ENCODE assay signal across 9 cellular contexts in the genomic region with DNA sequence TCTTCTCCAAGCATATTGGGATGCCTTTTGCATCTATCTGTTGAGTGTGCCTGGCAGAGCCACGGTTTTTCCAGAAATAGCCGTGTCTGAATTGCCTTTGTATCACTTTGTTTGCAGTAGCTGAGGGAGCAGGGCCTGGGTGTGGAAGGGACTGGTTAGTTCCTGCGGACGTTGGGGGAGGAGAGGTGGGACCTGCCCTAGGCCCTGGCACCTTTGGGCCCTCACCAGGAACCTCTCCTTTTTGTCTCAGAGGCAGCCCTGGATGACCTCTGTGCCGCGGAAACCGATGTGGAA. TPM values are rescaled to one million over a fixed set of nuclear protein-coding genes. Genes with fewer than 3 reads are reported as not detected.
DNase-seq lines count a peak whose midpoint lies in the region; ATAC-seq and TF ChIP-seq lines count a peak whose summit lies in the region.
"Had no signal": no experiment of that assay in that cellular context is flagged by ENCODE, and none has a peak within 500 bp of the region (broad histone marks: within the 10 kb centered on the region; RNA-seq: fewer than 3 reads in every experiment).

No MANE protein-coding gene starts in this region.

- peak overlapping the region; percentile 88 for H3K9ac ChIP-seq in Loucy (ENCODE audit: low read depth, low read length, poor library complexity, severe bottlenecking)

- no peaks in the 10 kb centered on the region for H3K9me2 ChIP-seq in Loucy (replicated peaks; ENCODE audit: low read depth, low read length)

- H3K27me3 ChIP-seq in ACC112 (ENCODE audit: insufficient read depth, low read length) (no peaks in the 10 kb centered on the region), Loucy (ENCODE audit: insufficient read depth, low read length, poor library complexity, severe bottlenecking) (no peaks in the 10 kb centered on the region)

- no peak for ATAC-seq in natural killer cell treated with Interleukin-12 subunit alpha and Interleukin-12 subunit beta and Interleukin-15 and Interleukin-18, amount 100 ng/mL, for 72 hours
- ATAC-seq in HG02970 (IDR thresholded peaks at IDR 0.05; ENCODE audit: low FRiP score, unreplicated experiment), result no peak

- H3K4me1 Mint-ChIP-seq in natural killer cell treated with Interleukin-12 subunit alpha and Interleukin-12 subunit beta and Interleukin-15 and Interleukin-18, amount 100 ng/mL, for 72 hours (ENCODE audit: low read depth in 2 of 2), result peaks cover 38% of the 10 kb centered on the region in 2 donors

- DNase-seq in coronary artery (ENCODE audit: low spot score) (no peak), A172 (ENCODE audit: low spot score) (no peak), NCI-H2081 treated with DMSO at 0.1 percent for 48 hours (lab: John Stamatoyannopoulos, UW) (no peak)
- no peak for DNase-seq in natural killer cell treated with Interleukin-12 subunit alpha and Interleukin-12 subunit beta and Interleukin-15 and Interleukin-18, amount 100 ng/mL, for 72 hours (ENCODE audit: low spot score)
- DNase-seq in NK-92 treated with Interleukin-12 subunit alpha and Interleukin-12 subunit beta, amount 100 ng/mL, for 24 hours (lab: John Stamatoyannopoulos, UW), result no peak
- DNase-seq: stimulated activated CD4-positive, alpha-beta T cell treated with anti-CD3 and anti-CD28 coated beads, Interleukin-2, amount 100 ng/mL, for 48 hours had no signal

- H3K36me3 Mint-ChIP-seq in natural killer cell treated with Interleukin-12 subunit alpha and Interleukin-12 subunit beta and Interleukin-15 and Interleukin-18, amount 100 ng/mL, for 72 hours, result no peaks in the 10 kb centered on the region

- no peaks in the 10 kb centered on the region for H3K9me3 ChIP-seq in Loucy (ENCODE audit: insufficient read depth, low read depth, low read length)

- H3K27ac Mint-ChIP-seq in natural killer cell treated with Interleukin-12 subunit alpha and Interleukin-12 subunit beta and Interleukin-15 and Interleukin-18, amount 100 ng/mL, for 72 hours, result peak overlapping the region; percentile 96 to 100

- no peak overlapping the region for H2AFZ ChIP-seq in ACC112 (ENCODE audit: low read length, unreplicated experiment)
- no peak overlapping the region for H2AFZ ChIP-seq in Loucy (ENCODE audit: low read length)

- H3K4me2 ChIP-seq in Loucy (ENCODE audit: low read depth, low read length, poor library complexity, severe bottlenecking), result peak overlapping the region; percentile 92

- TF ChIP-seq CTCF in Loucy (conservative IDR thresholded peaks at IDR 0.05; ENCODE audit: low read length), result no peak
- TF ChIP-seq CTCF in coronary artery (IDR thresholded peaks at IDR 0.05), result no peak

- H3K36me3 ChIP-seq in ACC112 (ENCODE audit: insufficient read depth, low read length) (peaks cover 10% of the 10 kb centered on the region), Loucy (ENCODE audit: insufficient read depth, low read length) (peaks cover 18% of the 10 kb centered on the region; the same call in 1 of the 2 replicates)

- H3K9me3 Mint-ChIP-seq in natural killer cell treated with Interleukin-12 subunit alpha and Interleukin-12 subunit beta and Interleukin-15 and Interleukin-18, amount 100 ng/mL, for 72 hours, result no peaks in the 10 kb centered on the region

- H3K4me3 ChIP-seq in ACC112 (ENCODE audit: low read depth, low read length), result no peak overlapping the region
- no peak overlapping the region for H3K4me3 ChIP-seq in Loucy (ENCODE audit: low read length, poor library complexity, severe bottlenecking)
- H3K4me3 ChIP-seq in coronary artery, result no peak overlapping the region

- H3K27ac ChIP-seq in ACC112 (ENCODE audit: low read depth, low read length), result peak overlapping the region; percentile 97
- peak overlapping the region; percentile 96 to 100 for H3K27ac ChIP-seq in coronary artery

- H3K4me1 ChIP-seq in ACC112 (ENCODE audit: control insufficient read depth, insufficient read depth, low read length, unreplicated experiment) (peaks cover 44% of the 10 kb centered on the region), Loucy (ENCODE audit: insufficient read depth, low read length, poor library complexity, severe bottlenecking) (peaks cover 36% of the 10 kb centered on the region)

- H3F3A ChIP-seq in Loucy (ENCODE audit: low read depth), result no peaks in the 10 kb centered on the region

- H4K20me1 ChIP-seq in Loucy (ENCODE audit: insufficient read depth, low read length, poor library complexity, severe bottlenecking), result peaks cover 14% of the 10 kb centered on the region

- H3K79me2 ChIP-seq in ACC112 (ENCODE audit: control insufficient read depth, insufficient read depth, low read length, unreplicated experiment), result peaks cover 40% of the 10 kb centered on the region
- peaks cover 41% of the 10 kb centered on the region for H3K79me2 ChIP-seq in Loucy (ENCODE audit: insufficient read depth, low read length)

- no peaks in the 10 kb centered on the region for H3K27me3 Mint-ChIP-seq in natural killer cell treated with Interleukin-12 subunit alpha and Interleukin-12 subunit beta and Interleukin-15 and Interleukin-18, amount 100 ng/mL, for 72 hours

- H3K4me3 Mint-ChIP-seq in natural killer cell treated with Interleukin-12 subunit alpha and Interleukin-12 subunit beta and Interleukin-15 and Interleukin-18, amount 100 ng/mL, for 72 hours, result peak overlapping the region; percentile 92

RNA-seq across cellular contexts. Expression of gene ATRIP, which starts 18.6 kb away (rescaled TPM):
- 10 to 100 TPM; 14.0 to 26.2 TPM for total RNA-seq in natural killer cell treated with Interleukin-12 subunit alpha and Interleukin-12 subunit beta and Interleukin-15 and Interleukin-18, amount 100 ng/mL, for 72 hours
- 8.1 and 14.6 TPM in 2 replicates for total RNA-seq in A172 (2014; rRNA removed; shearing (Covaris generic))

RNA-seq across cellular contexts. Expression of gene TMA7, which starts 25.1 kb away (rescaled TPM):
- 100 to 1,000 TPM; 202 to 217 TPM for total RNA-seq in natural killer cell treated with Interleukin-12 subunit alpha and Interleukin-12 subunit beta and Interleukin-15 and Interleukin-18, amount 100 ng/mL, for 72 hours
- 556 and 560 TPM in 2 replicates for total RNA-seq in A172 (2014; rRNA removed; shearing (Covaris generic))

RNA-seq across cellular contexts. Expression of gene CCDC51, which starts 25.3 kb away (rescaled TPM):
- 10 to 100 TPM; 13.0 to 23.3 TPM for total RNA-seq in natural killer cell treated with Interleukin-12 subunit alpha and Interleukin-12 subunit beta and Interleukin-15 and Interleukin-18, amount 100 ng/mL, for 72 hours
- 42.7 and 49.8 TPM in 2 replicates for total RNA-seq in A172 (2014; rRNA removed; shearing (Covaris generic))

RNA-seq across cellular contexts. Expression of gene PLXNB1, which starts 35.3 kb away (rescaled TPM):
- 1 to 10 TPM; 5.9 to 9.6 TPM for total RNA-seq in natural killer cell treated with Interleukin-12 subunit alpha and Interleukin-12 subunit beta and Interleukin-15 and Interleukin-18, amount 100 ng/mL, for 72 hours
- 24.9 and 66.5 TPM in 2 replicates for total RNA-seq in A172 (2014; rRNA removed; shearing (Covaris generic))

RNA-seq across cellular contexts. Expression of gene SHISA5, which starts 38.8 kb away (rescaled TPM):
- total RNA-seq in natural killer cell treated with Interleukin-12 subunit alpha and Interleukin-12 subunit beta and Interleukin-15 and Interleukin-18, amount 100 ng/mL, for 72 hours, result 100 to 1,000 TPM in 1 of 2 donors, 10 to 100 TPM in 1; 88.4 to 126 TPM
- 143 and 147 TPM in 2 replicates for total RNA-seq in A172 (2014; rRNA removed; shearing (Covaris generic))
